Comparison of ENCODE assay signal across 1 cellular context in genomic region chr10:25016349-25017246, GRCh38.
TF ChIP-seq lines count a peak whose summit lies in the region.

A gene with protein sequence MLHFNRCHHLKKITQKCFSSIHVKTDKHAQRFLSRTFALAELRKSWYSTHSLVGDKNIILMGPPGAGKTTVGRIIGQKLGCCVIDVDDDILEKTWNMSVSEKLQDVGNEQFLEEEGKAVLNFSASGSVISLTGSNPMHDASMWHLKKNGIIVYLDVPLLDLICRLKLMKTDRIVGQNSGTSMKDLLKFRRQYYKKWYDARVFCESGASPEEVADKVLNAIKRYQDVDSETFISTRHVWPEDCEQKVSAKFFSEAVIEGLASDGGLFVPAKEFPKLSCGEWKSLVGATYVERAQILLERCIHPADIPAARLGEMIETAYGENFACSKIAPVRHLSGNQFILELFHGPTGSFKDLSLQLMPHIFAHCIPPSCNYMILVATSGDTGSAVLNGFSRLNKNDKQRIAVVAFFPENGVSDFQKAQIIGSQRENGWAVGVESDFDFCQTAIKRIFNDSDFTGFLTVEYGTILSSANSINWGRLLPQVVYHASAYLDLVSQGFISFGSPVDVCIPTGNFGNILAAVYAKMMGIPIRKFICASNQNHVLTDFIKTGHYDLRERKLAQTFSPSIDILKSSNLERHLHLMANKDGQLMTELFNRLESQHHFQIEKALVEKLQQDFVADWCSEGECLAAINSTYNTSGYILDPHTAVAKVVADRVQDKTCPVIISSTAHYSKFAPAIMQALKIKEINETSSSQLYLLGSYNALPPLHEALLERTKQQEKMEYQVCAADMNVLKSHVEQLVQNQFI (plus strand): TSS chr10:25016612. CDS start chr10:25023224, 6,612 bp downstream.

TF ChIP-seq in HCT116, 20 proteins besides CTCF, POLR2A, EP300 and RAD21 (continued from another document):
- TF ChIP-seq JUND (IDR thresholded peaks at IDR 0.05), result no peak
- TF ChIP-seq SRF (IDR thresholded peaks at IDR 0.05; ENCODE audit: low read depth), result no peak
- peak; percentile 65; the same call in 1 of the 2 replicates for TF ChIP-seq SIN3A (IDR thresholded peaks at IDR 0.05; ENCODE audit: low read depth)
- peak; percentile 68 for TF ChIP-seq SP1 (IDR thresholded peaks at IDR 0.05; ENCODE audit: low read depth)
